12 cellular contexts compared by ENCODE assay signal in genomic region chr7:24834150-24834798, GRCh38.
DNase-seq lines count a peak whose midpoint lies in the region; ATAC-seq and TF ChIP-seq lines count a peak whose summit lies in the region.
"Had no signal": no experiment of that assay in that cellular context is flagged by ENCODE, and none has a peak within 500 bp of the region (broad histone marks: within the 10 kb centered on the region; RNA-seq: fewer than 3 reads in every experiment).

No MANE protein-coding gene starts in this region.

- H3K4me2 ChIP-seq in mammary epithelial cell (ENCODE audit: insufficient read depth, low read depth, low read length) = no peak overlapping the region

- no peaks in the 10 kb centered on the region for H3K9me3 Mint-ChIP-seq in CD4-positive, alpha-beta memory T cell

- H3K36me3 Mint-ChIP-seq in CD4-positive, alpha-beta memory T cell = peaks cover 43 to 49% of the 10 kb centered on the region in 2 donors

- no peak overlapping the region for H3K4me3 Mint-ChIP-seq in CD4-positive, alpha-beta memory T cell

- no peak overlapping the region for H3K9ac ChIP-seq in mammary epithelial cell (ENCODE audit: insufficient read depth, low read length)

- CTCF ChIA-PET in mammary epithelial cell (lab: Charles Lee; ENCODE audit: low non-redundant PET) = no interaction called here
- CTCF ChIA-PET in CD4-positive, alpha-beta memory T cell (lab: Charles Lee; ENCODE audit: partially characterized antibody) = interaction anchor here (1.0 to 8.7 kb wide), 6 partner anchors 8 to 259 kb away, joined by 3 to 48 read pairs (median 9); partner anchors contain the start of gene OSBPL3

- DNase-seq in GM06990 (ENCODE audit: extremely low read depth, insufficient read length) = peak; percentile 47
- peak; percentile 80 for DNase-seq in KBM-7
- DNase-seq in left lobe of liver (ENCODE audit: low spot score) = no peak
- no peak for DNase-seq in mammary epithelial cell
- DNase-seq in retina = no peak
- DNase-seq in CD4-positive, alpha-beta memory T cell = no peak
- DNase-seq in iPS-NIHi11 (ENCODE audit: low spot score) = no peak
- DNase-seq: COR-L47; NCI-H526; stimulated activated CD4-positive, alpha-beta T cell treated with anti-CD3 and anti-CD28 coated beads, Interleukin-2, amount 100 ng/mL, for 24 hours had no signal

- 100% methylated on average over 22 of the region's 25 CpGs for WGBS in mammary epithelial cell (ENCODE audit: low coverage, missing lambda C conversion rate)

- H3K27me3 ChIP-seq in GM06990 (replicated peaks; ENCODE audit: control insufficient read depth, insufficient read depth, low read length) = no peaks in the 10 kb centered on the region
- H3K27me3 ChIP-seq in mammary epithelial cell (ENCODE audit: insufficient read depth, low read length) = no peaks in the 10 kb centered on the region
- no peaks in the 10 kb centered on the region for H3K27me3 ChIP-seq in CD4-positive, alpha-beta memory T cell (ENCODE audit: insufficient read depth, low read length)

- H3K27me3 Mint-ChIP-seq in CD4-positive, alpha-beta memory T cell = no peaks in the 10 kb centered on the region

- no peak overlapping the region for H2AFZ ChIP-seq in mammary epithelial cell (ENCODE audit: low read depth, low read length)

- intact Hi-C loops in mammary epithelial cell (cut with micrococcal nuclease) = no loop called here
- intact Hi-C loops in CD4-positive, alpha-beta memory T cell (cut with micrococcal nuclease) = no loop called here

- BruUV-seq in mammary epithelial cell (replicated peaks; lab: Mats Ljungman, UMichigan) = no TSS peak

- peaks cover 22 to 42% (median 32%) of the 10 kb centered on the region in 4 donors for H3K4me1 Mint-ChIP-seq in CD4-positive, alpha-beta memory T cell

- peak overlapping the region in 2 of 7 donors; percentile 30 to 62 for H3K27ac Mint-ChIP-seq in CD4-positive, alpha-beta memory T cell

- H3K4me3 ChIP-seq in GM06990 (replicated peaks; ENCODE audit: low read depth, low read length) (no peak overlapping the region; the same call in none of the 2 replicates), mammary epithelial cell (replicated peaks in 1 of 3; ENCODE audit: insufficient read depth in 1 of 3, low read depth in 2 of 3, low read length in 3 of 3) (no peak overlapping the region)
- no peak overlapping the region for H3K4me3 ChIP-seq in CD4-positive, alpha-beta memory T cell (ENCODE audit: low read length in 2 of 2)

- in situ Hi-C loops in KBM-7 (cut with MboI; ENCODE audit: low pct_unique_long_range_greater_than_20kb, low sequenced_read_pairs) = no loop called here
- in situ Hi-C loops in mammary epithelial cell (cut with MboI; ENCODE audit: low sequenced_read_pairs in 2 of 2) = no loop called here

- H4K20me1 ChIP-seq in mammary epithelial cell (ENCODE audit: insufficient read depth, low read length) = no peaks in the 10 kb centered on the region

- POLR2A ChIA-PET in CD4-positive, alpha-beta memory T cell (lab: Charles Lee; ENCODE audit: partially characterized antibody) = interaction anchor here (2.1 to 4.3 kb wide), 3 partner anchors 8 to 146 kb away, joined by 7 to 34 read pairs (median 13); partner anchors contain the start of gene OSBPL3

- ATAC-seq in GM21447 (IDR thresholded peaks at IDR 0.05; ENCODE audit: unreplicated experiment) = peak; percentile 53
- ATAC-seq in left lobe of liver = peak; percentile 13
- ATAC-seq: left colon had no signal

- H3K27ac ChIP-seq in mammary epithelial cell (ENCODE audit: insufficient read depth, low read depth, low read length) = no peak overlapping the region
- H3K27ac ChIP-seq in CD4-positive, alpha-beta memory T cell (ENCODE audit: low read depth, low read length) = no peak overlapping the region

- H3K9me3 ChIP-seq in mammary epithelial cell (replicated peaks; ENCODE audit: insufficient read depth, low read length) = no peaks in the 10 kb centered on the region
- no peaks in the 10 kb centered on the region for H3K9me3 ChIP-seq in CD4-positive, alpha-beta memory T cell (ENCODE audit: control insufficient read depth in 1 of 2, low read length in 2 of 2)

- dilution Hi-C loops in mammary epithelial cell (cut with HindIII; ENCODE audit: low sequenced_read_pairs) = no loop called here

- H3K79me2 ChIP-seq in mammary epithelial cell (ENCODE audit: insufficient read depth, low read length) = peaks cover 2% of the 10 kb centered on the region

- TF ChIP-seq CTCF in GM06990 (IDR thresholded peaks at IDR 0.05; ENCODE audit: insufficient read depth, low read length, poor library complexity, severe bottlenecking) (no peak), mammary epithelial cell (conservative IDR thresholded peaks at IDR 0.05 in 1 of 2, IDR thresholded peaks at IDR 0.05 in 1 of 2; ENCODE audit: extremely low read depth in 1 of 2, insufficient read depth in 1 of 2, low read depth in 1 of 2, low read length in 2 of 2) (no peak)

- peaks cover 38% of the 10 kb centered on the region for H3K4me1 ChIP-seq in mammary epithelial cell (ENCODE audit: insufficient read depth, low read length)
- peaks cover 26% of the 10 kb centered on the region for H3K4me1 ChIP-seq in CD4-positive, alpha-beta memory T cell (ENCODE audit: insufficient read depth, low read length)

- H3K36me3 ChIP-seq in GM06990 (ENCODE audit: control insufficient read depth, insufficient read depth, low read length) (peaks cover 8% of the 10 kb centered on the region), mammary epithelial cell (ENCODE audit: insufficient read depth, low read length) (peaks cover 12% of the 10 kb centered on the region)
- H3K36me3 ChIP-seq in CD4-positive, alpha-beta memory T cell (ENCODE audit: insufficient read depth, low read length) = peaks cover 10% of the 10 kb centered on the region

Comparison
In these comparisons a context has a peak if more than half of its experiments do, and no peak if none do; other contexts are left out.
1. DNase-seq: peak in GM06990 (single experiment) and KBM-7 (single experiment); none in left lobe of liver (single experiment), mammary epithelial cell (single experiment), retina (single experiment), CD4-positive, alpha-beta memory T cell (0 of 5) and iPS-NIHi11 (single experiment).